ENCODE assay signal across 16 cellular contexts in genomic region chr22:48805516-48805915, GRCh38.
DNase-seq lines count a peak whose midpoint lies in the region; ATAC-seq and TF ChIP-seq lines count a peak whose summit lies in the region.
"Had no signal": no experiment of that assay in that cellular context is flagged by ENCODE, and none has a peak within 500 bp of the region (broad histone marks: within the 10 kb centered on the region; RNA-seq: fewer than 3 reads in every experiment).

No MANE protein-coding gene starts in this region.

- ATAC-seq in Right ventricle myocardium inferior, result no peak
- ATAC-seq in HG02870 (IDR thresholded peaks at IDR 0.05; ENCODE audit: unreplicated experiment), result no peak
- ATAC-seq in GM18505 (IDR thresholded peaks at IDR 0.05; ENCODE audit: unreplicated experiment), result no peak
- ATAC-seq: CD8-positive, alpha-beta T cell; GM23338 had no signal

- H3K4me3 ChIP-seq in coronary artery, result no peak overlapping the region
- H3K4me3 ChIP-seq: BLaER1, GM23338, HAP-1 had no signal

- intact Hi-C loops in cardiac septum (cut with DNase I) (no loop called here), Right ventricle myocardium inferior (cut with DNase I) (no loop called here), posterior vena cava (cut with DNase I) (no loop called here)

- no peak for TF ChIP-seq CTCF in coronary artery (IDR thresholded peaks at IDR 0.05)

- TF ChIP-seq POLR2A in GM18505 (IDR thresholded peaks at IDR 0.05; ENCODE audit: borderline replicate concordance, extremely low read depth, insufficient read depth, insufficient read length), result no peak

- no peak overlapping the region for H3K27ac ChIP-seq in coronary artery
- H3K27ac ChIP-seq: BLaER1, C4-2B had no signal

- DNase-seq in cardiac septum (ENCODE audit: low spot score) (peak; percentile 29), Right ventricle myocardium inferior (ENCODE audit: missing footprints) (no peak), coronary artery (ENCODE audit: low spot score) (peak; percentile 49), posterior vena cava (ENCODE audit: low spot score) (peak; percentile 58)
- DNase-seq: Caco-2; CD4-positive, CD25-positive, alpha-beta regulatory T cell; CD8-positive, alpha-beta T cell; DMS153; DND-41; HFFc6 had no signal
